ENCODE assay signal across 1 cellular context in genomic region chr4:99722006-99722405, GRCh38.
TF ChIP-seq lines count a peak whose summit lies in the region.

No MANE protein-coding gene starts in this region.

TF ChIP-seq in GM23338, 12 proteins besides CTCF, POLR2A, EP300 and RAD21 (continued from another document):
- TF ChIP-seq REST (IDR thresholded peaks at IDR 0.05; ENCODE audit: unreplicated experiment) (no peak), EZH2phosphoT487 (IDR thresholded peaks at IDR 0.05; ENCODE audit: unreplicated experiment) (no peak)
